Comparison of ENCODE assay signal across 15 cellular contexts in genomic region chr2:97660775-97661417, GRCh38. TPM values are rescaled to one million over a fixed set of nuclear protein-coding genes. Genes with fewer than 3 reads are reported as not detected.
DNase-seq lines count a peak whose midpoint lies in the region; ATAC-seq and TF ChIP-seq lines count a peak whose summit lies in the region.
"Had no signal": no experiment of that assay in that cellular context is flagged by ENCODE, and none has a peak within 500 bp of the region (broad histone marks: within the 10 kb centered on the region; RNA-seq: fewer than 3 reads in every experiment).

No MANE protein-coding gene starts in this region.

- no peak overlapping the region for H3K4me3 ChIP-seq in CD8-positive, alpha-beta T cell (ENCODE audit: low read depth, low read length)
- H3K4me3 ChIP-seq in IMR-90 (ENCODE audit: insufficient read depth, low read depth, low read length) (no peak overlapping the region), mesodermal cell (ENCODE audit: extremely low read depth, insufficient read depth, low read length, poor library complexity, severe bottlenecking) (no peak overlapping the region)
- H3K4me3 ChIP-seq: lung, prostate gland had no signal

- no peak overlapping the region for H3K27ac ChIP-seq in CD8-positive, alpha-beta T cell (ENCODE audit: low read depth, low read length)
- no peak overlapping the region for H3K27ac ChIP-seq in IMR-90 (ENCODE audit: insufficient read depth, low read length)
- H3K27ac ChIP-seq in mesodermal cell (ENCODE audit: low read depth, low read length, severe bottlenecking), result peak overlapping the region; percentile 43
- H3K27ac ChIP-seq: prostate gland had no signal

- no peak overlapping the region for H3K27ac Mint-ChIP-seq in CD8-positive, alpha-beta T cell
- peak overlapping the region in 3 of 5 experiments; percentile 94 to 99 (median 97) for H3K27ac Mint-ChIP-seq in brain

- H3K36me3 ChIP-seq in CD8-positive, alpha-beta T cell (ENCODE audit: insufficient read depth, low read length), result peaks cover 29% of the 10 kb centered on the region
- H3K36me3 ChIP-seq in IMR-90 (ENCODE audit: control insufficient read depth, insufficient read depth, low read length) (peaks cover 31% of the 10 kb centered on the region), mesodermal cell (ENCODE audit: control insufficient read depth, insufficient read depth, low read length) (peaks cover 48% of the 10 kb centered on the region)

- TF ChIP-seq POLR2A in IMR-90 (IDR thresholded peaks at IDR 0.05; ENCODE audit: low read depth, low read length), result no peak

- H2BK5ac ChIP-seq in IMR-90 (ENCODE audit: low read depth, low read length, poor library complexity, severe bottlenecking), result no peak overlapping the region

- H4K5ac ChIP-seq in IMR-90 (ENCODE audit: low read depth, low read length), result no peak overlapping the region

- peaks cover 30% of the 10 kb centered on the region for H3K4me1 ChIP-seq in CD8-positive, alpha-beta T cell (ENCODE audit: insufficient read depth, low read length)
- H3K4me1 ChIP-seq in IMR-90 (ENCODE audit: control insufficient read depth, insufficient read depth, low read length) (peaks cover 9% of the 10 kb centered on the region), mesodermal cell (ENCODE audit: control insufficient read depth, insufficient read depth, low read length, poor library complexity, severe bottlenecking) (peaks cover 32% of the 10 kb centered on the region)

- intact Hi-C loops in CD8-positive, alpha-beta T cell (cut with DNase I, micrococcal nuclease), result loop anchor here in 1 of 2 experiments (5.0 kb wide), 1 partner anchor 1676 kb away; the partner anchor contains the start of genes EIF5B and TXNDC9
- intact Hi-C loops in IMR-90 (cut with micrococcal nuclease), result no loop called here

- TF ChIP-seq RAD21 in IMR-90 (IDR thresholded peaks at IDR 0.05; ENCODE audit: low read length), result no peak

- H3K9me3 Mint-ChIP-seq in CD8-positive, alpha-beta T cell, result no peaks in the 10 kb centered on the region
- H3K9me3 Mint-ChIP-seq in brain, result no peaks in the 10 kb centered on the region

- peak overlapping the region; percentile 66 for H2AK9ac ChIP-seq in IMR-90 (replicated peaks; ENCODE audit: low read depth, low read length, poor library complexity)

- no peak overlapping the region for H3K18ac ChIP-seq in IMR-90 (ENCODE audit: low read depth, low read length)

- 84% methylated on average over 10 of the region's 18 CpGs; no CpG with 5 or more reads in 1 of the 2 experiments for WGBS in IMR-90 (ENCODE audit: extremely low coverage in 2 of 2, insufficient read length in 1 of 2), 2 experiments
- 87 to 97% methylated on average over 14 to 16 of the region's 18 CpGs for WGBS in mesodermal cell (ENCODE audit: insufficient coverage in 2 of 2), 2 experiments

- TF ChIP-seq CTCF in CD8-positive, alpha-beta T cell (IDR thresholded peaks at IDR 0.05), result no peak
- TF ChIP-seq CTCF in IMR-90 (conservative IDR thresholded peaks at IDR 0.05; ENCODE audit: low read depth, low read length), result no peak
- no peak for TF ChIP-seq CTCF in brain (conservative IDR thresholded peaks at IDR 0.05)

- H3K79me1 ChIP-seq in IMR-90 (ENCODE audit: low read depth in 1 of 2, low read length in 2 of 2), result peaks cover 12 to 49% of the 10 kb centered on the region in 2 experiments; a peak in 3 of 4 replicates

- H2BK20ac ChIP-seq in IMR-90 (ENCODE audit: low read depth, low read length), result no peak overlapping the region

- ATAC-seq in CD8-positive, alpha-beta T cell, result no peak
- ATAC-seq in IMR-90 (ENCODE audit: low read depth), result no peak
- ATAC-seq in HG03439 (IDR thresholded peaks at IDR 0.05; ENCODE audit: unreplicated experiment), result no peak
- ATAC-seq in HG02970 (IDR thresholded peaks at IDR 0.05; ENCODE audit: low FRiP score, unreplicated experiment), result no peak
- ATAC-seq: Right ventricle myocardium inferior had no signal

- H3K56ac ChIP-seq in IMR-90 (ENCODE audit: extremely low read depth, insufficient read depth, low read length), result no peak overlapping the region

- H2BK15ac ChIP-seq in IMR-90 (ENCODE audit: low read depth, low read length), result no peak overlapping the region

- 0 out of 2 replicates have a peak, but pooled peaks cover 8% of the 10 kb centered on the region for H4K20me1 ChIP-seq in IMR-90 (ENCODE audit: insufficient read depth, low read length)

- H3K4me2 ChIP-seq in IMR-90 (ENCODE audit: low read depth, low read length), result no peak overlapping the region

- H3K9me3 ChIP-seq in CD8-positive, alpha-beta T cell (ENCODE audit: low read length), result no peaks in the 10 kb centered on the region
- H3K9me3 ChIP-seq in IMR-90 (ENCODE audit: control insufficient read depth, insufficient read depth, low read length) (no peaks in the 10 kb centered on the region), mesodermal cell (ENCODE audit: control insufficient read depth, low read length) (no peaks in the 10 kb centered on the region)
- H3K9me3 ChIP-seq: prostate gland had no signal

- peak overlapping the region; percentile 11 for H3K4me3 Mint-ChIP-seq in CD8-positive, alpha-beta T cell
- H3K4me3 Mint-ChIP-seq in brain, result peak overlapping the region; percentile 89 to 96 (median 95)

- H4K8ac ChIP-seq in IMR-90 (ENCODE audit: low read depth in 2 of 2, low read length in 2 of 2), result peak overlapping the region in 1 of 2 experiments; percentile 5; a peak in 1 of 4 replicates

- no peak overlapping the region for H3K9ac ChIP-seq in IMR-90 (ENCODE audit: low read depth, low read length)

- peak overlapping the region; percentile 13; the same call in 1 of the 2 replicates for H2AK5ac ChIP-seq in IMR-90 (ENCODE audit: low read depth, low read length)

- peaks cover 44% of the 10 kb centered on the region for H3K36me3 Mint-ChIP-seq in CD8-positive, alpha-beta T cell
- peaks cover 29% of the 10 kb centered on the region for H3K36me3 Mint-ChIP-seq in brain

- POLR2A ChIA-PET in CD8-positive, alpha-beta T cell (lab: Charles Lee), result interaction anchor here (7.5 kb wide), 1 partner anchor 12 kb away, joined by 153 read pairs; the partner anchor contains the start of gene COX5B
- POLR2A ChIA-PET in IMR-90 (lab: Charles Lee; ENCODE audit: unreplicated experiment), result no interaction called here

- H3K4ac ChIP-seq in IMR-90 (ENCODE audit: low read depth, low read length), result peak overlapping the region; percentile 24

- no TSS peak for BruUV-seq in IMR-90 (replicated peaks; lab: Mats Ljungman, UMichigan)

- no peak for DNase-seq in CD8-positive, alpha-beta T cell
- peak; percentile 19 for DNase-seq in IMR-90
- no peak for DNase-seq in retina
- DNase-seq in ureter (ENCODE audit: low spot score), result no peak
- DNase-seq: activated effector memory CD4-positive, alpha-beta T cell treated with Interleukin-2 at 50 U/mL for 16 hours; head of caudate nucleus; NCI-H82; substantia nigra had no signal

- no peaks in the 10 kb centered on the region for H3K27me3 Mint-ChIP-seq in CD8-positive, alpha-beta T cell (ENCODE audit: low read depth)
- peaks cover 9% of the 10 kb centered on the region for H3K27me3 Mint-ChIP-seq in brain

- H4K91ac ChIP-seq in IMR-90 (ENCODE audit: insufficient read depth, low read depth, low read length), result no peak overlapping the region

- H3K23ac ChIP-seq in IMR-90 (ENCODE audit: low read depth, low read length), result no peak overlapping the region

- peak overlapping the region; percentile 29 for H2AFZ ChIP-seq in IMR-90 (replicated peaks; ENCODE audit: low read length, poor library complexity)

- H3K14ac ChIP-seq in IMR-90 (replicated peaks; ENCODE audit: low read depth, low read length), result no peak overlapping the region

- no peak overlapping the region; the same call in 1 of the 2 replicates for H2BK120ac ChIP-seq in IMR-90 (ENCODE audit: low read depth, low read length)

- dilution Hi-C loops in IMR-90 (cut with HindIII; ENCODE audit: low sequenced_read_pairs, unreplicated experiment), result no loop called here

- CTCF ChIA-PET in CD8-positive, alpha-beta T cell (lab: Charles Lee), result interaction anchor here (2.1 to 3.4 kb wide), 3 partner anchors 15 to 70 kb away, joined by 6 to 15 read pairs (median 14); partner anchors contain the start of gene COX5B
- CTCF ChIA-PET in IMR-90 (lab: Yijun Ruan, JAX), result no interaction called here

- H3K9me1 ChIP-seq in IMR-90 (ENCODE audit: insufficient read depth, low read length), result peaks cover 11% of the 10 kb centered on the region

- H3K4me1 Mint-ChIP-seq in CD8-positive, alpha-beta T cell (ENCODE audit: low read depth), result peaks cover 28% of the 10 kb centered on the region
- peaks cover 33% of the 10 kb centered on the region for H3K4me1 Mint-ChIP-seq in brain

- H3K27me3 ChIP-seq in CD8-positive, alpha-beta T cell (ENCODE audit: insufficient read depth, low read length), result no peaks in the 10 kb centered on the region
- H3K27me3 ChIP-seq in IMR-90 (ENCODE audit: control insufficient read depth, insufficient read depth, low read length), result no peaks in the 10 kb centered on the region

- in situ Hi-C loops in IMR-90 (cut with MboI; ENCODE audit: low sequenced_read_pairs), result loop anchor here (25.0 kb wide), 1 partner anchor 1599 kb away; no protein-coding TSS in a partner anchor

RNA-seq across cellular contexts. Expression of gene ACTR1B, which starts 2.9 kb away (rescaled TPM):
- 10 to 100 TPM; 81.9 to 82.1 TPM for total RNA-seq in CD8-positive, alpha-beta T cell
- total RNA-seq in IMR-90 (2012; rRNA removed), result 34.2 and 40.5 TPM in 2 replicates
- 62.4 and 68.8 TPM in 2 replicates for polyA plus RNA-seq in IMR-90 (2012; rRNA removed)
- 32.4 and 65.5 TPM in 2 replicates for polyA plus RNA-seq in IMR-90 (2012; cell fraction: cytosol; rRNA removed)
- polyA plus RNA-seq in IMR-90 (2012; cell fraction: nucleus; rRNA removed; ENCODE audit: low replicate concordance), result 129 and 234 TPM in 2 replicates
- polyA plus RNA-seq in brain (ENCODE audit: insufficient read depth, low read depth, low replicate concordance), result 88.0 TPM
- polyA plus RNA-seq in mesodermal cell (2013, experiment 1 of 2), result 88.4 TPM
- 77.1 TPM for polyA plus RNA-seq in mesodermal cell (2013, experiment 2 of 2)
- total RNA-seq in ureter, result 67.4 TPM

RNA-seq across cellular contexts. Expression of gene C2orf92, which starts 8.6 kb away (rescaled TPM):
- 1 to 10 TPM; 7.1 to 7.8 TPM for total RNA-seq in CD8-positive, alpha-beta T cell
- total RNA-seq in IMR-90 (2012; rRNA removed) (0.90 and 2.2 TPM in 2 replicates), ureter (9.2 TPM)
- polyA plus RNA-seq in IMR-90 (2012; rRNA removed) (2.0 and 2.5 TPM in 2 replicates), brain (ENCODE audit: insufficient read depth, low read depth, low replicate concordance) (2.0 TPM)
- polyA plus RNA-seq in IMR-90 (2012; cell fraction: cytosol; rRNA removed), result 0.11 TPM in 1 of 2 replicates, not detected in the other
- 7.3 and 40.0 TPM in 2 replicates for polyA plus RNA-seq in IMR-90 (2012; cell fraction: nucleus; rRNA removed; ENCODE audit: low replicate concordance)
- 4.6 TPM for polyA plus RNA-seq in mesodermal cell (2013, experiment 1 of 2)
- 5.8 TPM for polyA plus RNA-seq in mesodermal cell (2013, experiment 2 of 2)

RNA-seq across cellular contexts. Expression of gene COX5B, which starts 15.0 kb away (rescaled TPM):
- total RNA-seq in CD8-positive, alpha-beta T cell, result 100 to 1,000 TPM; 115 to 117 TPM
- total RNA-seq in IMR-90 (2012; rRNA removed) (140 and 148 TPM in 2 replicates), ureter (254 TPM)
- polyA plus RNA-seq in IMR-90 (2012; rRNA removed) (272 and 341 TPM in 2 replicates), brain (ENCODE audit: insufficient read depth, low read depth, low replicate concordance) (535 TPM)
- polyA plus RNA-seq in IMR-90 (2012; cell fraction: cytosol; rRNA removed), result 446 and 518 TPM in 2 replicates
- polyA plus RNA-seq in IMR-90 (2012; cell fraction: nucleus; rRNA removed; ENCODE audit: low replicate concordance), result 106 and 110 TPM in 2 replicates
- 297 TPM for polyA plus RNA-seq in mesodermal cell (2013, experiment 1 of 2)
- 259 TPM for polyA plus RNA-seq in mesodermal cell (2013, experiment 2 of 2)

RNA-seq across cellular contexts. Expression of gene ZAP70, which starts 52.5 kb away (rescaled TPM):
- 100 to 1,000 TPM; 487 to 512 TPM for total RNA-seq in CD8-positive, alpha-beta T cell
- total RNA-seq in IMR-90 (2012; rRNA removed) (under 0.01 TPM in 1 of 2 replicates, not detected in the other), ureter (5.2 TPM)
- polyA plus RNA-seq in IMR-90 (2012; rRNA removed) (0.09 TPM in 2 replicates), brain (ENCODE audit: insufficient read depth, low read depth, low replicate concordance) (not detected)
- 0.05 TPM in 1 of 2 replicates, not detected in the other for polyA plus RNA-seq in IMR-90 (2012; cell fraction: cytosol; rRNA removed)
- polyA plus RNA-seq in IMR-90 (2012; cell fraction: nucleus; rRNA removed; ENCODE audit: low replicate concordance), result 0.76 and 1.7 TPM in 2 replicates
- 7.6 TPM for polyA plus RNA-seq in mesodermal cell (2013, experiment 1 of 2)
- polyA plus RNA-seq in mesodermal cell (2013, experiment 2 of 2), result 7.3 TPM
